ENCODE assay signal across 8 cellular contexts in the genomic region with DNA sequence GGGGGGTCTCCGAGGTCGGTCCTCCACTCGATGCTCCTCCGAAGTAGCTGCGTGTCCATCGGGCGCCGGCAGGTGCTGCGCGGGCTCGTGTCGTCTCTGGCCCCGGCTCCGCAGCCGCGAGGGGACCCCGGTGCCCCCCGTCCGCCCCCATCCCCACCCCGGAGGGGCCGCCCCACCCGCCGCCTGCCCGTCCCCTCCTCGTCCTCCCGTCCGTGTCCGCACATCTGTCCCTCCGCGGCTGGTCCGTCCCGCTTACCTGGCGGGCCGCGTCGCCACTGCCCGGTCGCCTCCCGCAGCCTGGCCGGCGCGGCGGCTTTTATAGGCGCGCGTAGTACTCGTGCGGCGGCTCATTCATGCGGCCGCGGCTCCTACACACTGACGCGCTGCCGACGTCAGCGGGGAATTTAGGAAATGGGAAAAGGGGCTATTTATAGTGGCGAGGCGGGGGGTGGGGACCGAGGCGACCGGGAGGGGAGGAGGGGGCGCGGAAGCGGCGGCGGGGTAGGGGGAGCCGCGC. TPM values are rescaled to one million over a fixed set of nuclear protein-coding genes. Genes with fewer than 3 reads are reported as not detected.
DNase-seq lines count a peak whose midpoint lies in the region; ATAC-seq and TF ChIP-seq lines count a peak whose summit lies in the region.

No MANE protein-coding gene starts in this region.

- no peak for TF ChIP-seq POLR2A in testis (IDR thresholded peaks at IDR 0.05)

- peaks cover 13% of the 10 kb centered on the region for H3K4me1 ChIP-seq in testis

- DNase-seq in activated CD4-positive, alpha-beta T cell treated with anti-CD3 and anti-CD28 coated beads, Interleukin-2, amount 50 U/mL, for 1 hour = peak; percentile 15
- no peak for DNase-seq in activated CD4-positive, alpha-beta T cell treated with anti-CD3 and anti-CD28 coated beads for 48 hours
- peak; percentile 61 for DNase-seq in left ventricle myocardium superior
- DNase-seq in testis = no peak
- no peak for DNase-seq in NCI-H2029 (lab: John Stamatoyannopoulos, UW)
- DNase-seq in activated gamma-delta T cell (lab: John Stamatoyannopoulos, UW) = no peak

- 0 to 1% methylated on average over 3 to 44 of the region's 69 CpGs for WGBS in testis, 2 donors

- ATAC-seq in left ventricle myocardium superior (no peak), HG02840 (IDR thresholded peaks at IDR 0.05; ENCODE audit: low FRiP score, unreplicated experiment) (no peak)

- H3K36me3 ChIP-seq in testis (ENCODE audit: low read depth, missing control alignments) = no peaks in the 10 kb centered on the region

- H3K9me3 ChIP-seq in testis = no peaks in the 10 kb centered on the region

- no peaks in the 10 kb centered on the region for H3K27me3 ChIP-seq in testis

- peak overlapping the region; percentile 59 to 75 for H3K4me3 ChIP-seq in testis

- TF ChIP-seq CTCF in VCaP (conservative IDR thresholded peaks at IDR 0.05) (peak; percentile 22; the same call in 1 of the 2 replicates), testis (IDR thresholded peaks at IDR 0.05) (no peak)

- intact Hi-C loops in left ventricle myocardium superior (cut with micrococcal nuclease) = loop anchor here (5.0 kb wide), 1 partner anchor 191 kb away; no protein-coding TSS in a partner anchor
- intact Hi-C loops in testis (cut with DNase I; ENCODE audit: low total_unique reads) = loop anchor here (5.0 kb wide), 1 partner anchor 301 kb away; no protein-coding TSS in a partner anchor

- peak overlapping the region; percentile 78 for H3K27ac ChIP-seq in VCaP
- H3K27ac ChIP-seq in testis = peak overlapping the region; percentile 29 to 36

RNA-seq across cellular contexts. Expression of gene HIC1, which starts 4.0 kb away (rescaled TPM):
- 19.0 TPM for total RNA-seq in left ventricle myocardium superior
- total RNA-seq in testis = 10 to 100 TPM; 36.1 to 38.4 TPM
- polyA plus RNA-seq in testis (ENCODE audit: insufficient read depth, low read depth, low replicate concordance) = 8.7 TPM

RNA-seq across cellular contexts. Expression of gene OVCA2, which starts 9.1 kb away (rescaled TPM):
- total RNA-seq in left ventricle myocardium superior = 14.4 TPM
- 10 to 100 TPM; 46.3 to 55.1 TPM for total RNA-seq in testis
- polyA plus RNA-seq in testis (ENCODE audit: insufficient read depth, low read depth, low replicate concordance) = 46.3 TPM

RNA-seq across cellular contexts. Expression of gene DPH1, which starts 21.0 kb away (rescaled TPM):
- total RNA-seq in left ventricle myocardium superior (28.9 TPM), testis (10 to 100 TPM; 91.9 to 93.3 TPM)
- 32.6 TPM for polyA plus RNA-seq in testis (ENCODE audit: insufficient read depth, low read depth, low replicate concordance)

RNA-seq across cellular contexts. Expression of gene RTN4RL1, which starts 25.8 kb away (rescaled TPM):
- 1.9 TPM for total RNA-seq in left ventricle myocardium superior
- total RNA-seq in testis = 1 to 10 TPM; 1.7 to 1.8 TPM
- 1.8 TPM for polyA plus RNA-seq in testis (ENCODE audit: insufficient read depth, low read depth, low replicate concordance)

Comparison
In these comparisons a context has a peak if more than half of its experiments do, and no peak if none do; other contexts are left out.
1. DNase-seq: peak in activated CD4-positive, alpha-beta T cell treated with anti-CD3 and anti-CD28 coated beads, Interleukin-2, amount 50 U/mL, for 1 hour (single experiment) and left ventricle myocardium superior (single experiment); none in activated CD4-positive, alpha-beta T cell treated with anti-CD3 and anti-CD28 coated beads for 48 hours (single experiment), testis (single experiment), NCI-H2029 (single experiment) and activated gamma-delta T cell (single experiment).